Comparison of ENCODE assay signal across 1 cellular context in the genomic region with DNA sequence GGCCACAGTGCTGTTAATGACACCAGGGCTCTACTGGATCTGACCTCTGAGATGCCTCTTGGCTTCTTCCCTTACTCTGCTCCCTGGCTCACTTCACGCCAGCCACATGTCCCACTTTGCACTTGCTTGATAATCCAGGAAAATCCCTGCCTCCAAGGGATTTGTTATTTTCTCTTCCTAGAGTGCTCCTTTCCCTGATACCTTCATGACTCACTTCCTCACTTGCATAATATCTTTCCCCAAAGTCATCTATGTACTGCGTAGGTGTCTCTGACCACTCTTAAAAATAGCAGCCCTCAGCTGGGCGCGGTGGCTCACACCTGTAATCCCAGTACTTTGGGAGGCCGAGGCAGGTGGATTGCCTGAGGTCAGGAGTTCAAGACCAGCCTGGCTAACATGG.
TF ChIP-seq lines count a peak whose summit lies in the region.

No MANE protein-coding gene starts in this region.

TF ChIP-seq in HepG2, 621 proteins besides CTCF, POLR2A, EP300 and RAD21 (continued from another document):
- no peak for TF ChIP-seq FOXO4 (CRISPR knock-in tag; conservative IDR thresholded peaks at IDR 0.05)
